In the genomic region with DNA sequence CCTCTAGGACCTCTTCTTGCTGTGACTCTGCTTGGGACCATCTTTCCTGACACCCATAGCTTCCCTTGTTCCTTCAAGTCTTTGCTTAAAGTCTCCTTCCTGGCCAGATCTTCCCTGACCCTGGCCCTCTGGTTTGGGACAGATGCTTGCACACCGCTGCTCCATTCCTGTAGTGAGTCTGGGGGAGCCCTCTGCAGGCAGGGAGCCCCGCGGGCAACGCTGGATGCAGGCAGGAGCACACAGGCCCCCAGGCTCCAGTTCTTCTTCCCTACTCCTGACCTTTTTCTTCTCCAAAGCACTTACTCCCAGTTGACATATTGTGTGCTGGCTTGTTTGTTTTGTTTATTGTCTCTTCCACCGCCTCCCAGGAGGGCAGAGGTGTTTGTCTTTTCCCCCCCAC, we compare ENCODE assay signal across 25 cellular contexts.
"Had no signal": no experiment of that assay in that cellular context is flagged by ENCODE, and none has a peak within 500 bp of the region (broad histone marks: within the 10 kb centered on the region; RNA-seq: fewer than 3 reads in every experiment).

No MANE protein-coding gene starts in this region.

- H3K4me3 ChIP-seq: stomach, thyroid gland had no signal

- H3K9ac ChIP-seq: parathyroid adenoma had no signal

- ATAC-seq: activated CD8-positive, alpha-beta T cell treated with anti-CD3 and anti-CD28 coated beads for 36 hours; activated T-cell treated with anti-CD3 and anti-CD28 coated beads, Interleukin-2, amount 50 U/mL, for 4 hours; activated T-helper 17 cell treated with anti-CD3 and anti-CD28 coated beads, Interleukin-2, amount 50 U/mL, for 72 hours; effector memory CD8-positive, alpha-beta T cell; left colon; right cardiac atrium; stimulated activated naive B cell treated with anti-CD40 and anti-IgM and Interleukin-4, amounts not matched to agents 10 μg/mL and 1 μg/mL and 100 μg/mL, for 72 hours had no signal

- H3K9me3 ChIP-seq: stomach, thyroid gland had no signal

- H2AFZ ChIP-seq: parathyroid adenoma had no signal

- H3K4me1 ChIP-seq: parathyroid adenoma, stomach, thyroid gland had no signal

- DNase-seq: activated CD4-positive, alpha-beta T cell treated with anti-CD3 and anti-CD28 coated beads for 1 hour; activated CD4-positive, alpha-beta T cell treated with anti-CD3 and anti-CD28 coated beads, Interleukin-2, amount 10 ng/mL, durations not matched to agents 7 days and 5 days; activated CD8-positive, alpha-beta T cell treated with anti-CD3 and anti-CD28 coated beads for 36 hours; activated gamma-delta T cell treated with Interleukin-2 at 50 U/mL for 16 hours; activated naive CD4-positive, alpha-beta T cell treated with anti-CD3 and anti-CD28 coated beads, Interleukin-2, amount 50 U/mL, for 16 hours; activated T-cell treated with anti-CD3 and anti-CD28 coated beads, Interleukin-2, amount 50 U/mL, for 4 hours; amniotic stem cell; caudate nucleus; cortex of kidney; effector memory CD8-positive, alpha-beta T cell; hippocampal formation; immature natural killer cell; kidney; left colon; naive B cell; nephron progenitor cell; right cardiac atrium; stimulated activated CD4-positive, alpha-beta T cell treated with anti-CD3 and anti-CD28 coated beads, Interleukin-15, amount 100 ng/mL, for 24 hours; stimulated activated CD4-positive, alpha-beta T cell treated with anti-CD3 and anti-CD28 coated beads, Interleukin-2, amount 100 ng/mL, for 24 hours; stimulated activated naive B cell treated with anti-CD40 and anti-IgM and Interleukin-4, amounts not matched to agents 10 μg/mL and 1 μg/mL and 100 μg/mL, for 72 hours; stomach; T-helper 9 cell; thyroid gland had no signal

- H3K27me3 ChIP-seq: thyroid gland had no signal

- H3K36me3 ChIP-seq: stomach, thyroid gland had no signal

- H3K27ac ChIP-seq: parathyroid adenoma, stomach, thyroid gland had no signal
